9 cellular contexts compared by ENCODE assay signal in genomic region chr17:38606646-38607611, GRCh38. TPM values are rescaled to one million over a fixed set of nuclear protein-coding genes. Genes with fewer than 3 reads are reported as not detected.
DNase-seq lines count a peak whose midpoint lies in the region; ATAC-seq lines count a peak whose summit lies in the region.
"Had no signal": no experiment of that assay in that cellular context is flagged by ENCODE, and none has a peak within 500 bp of the region (broad histone marks: within the 10 kb centered on the region; RNA-seq: fewer than 3 reads in every experiment).

No MANE protein-coding gene starts in this region.

- H3K4me3 Mint-ChIP-seq in activated naive CD8-positive, alpha-beta T cell treated with anti-CD3 and anti-CD28 coated beads for 36 hours, result peak overlapping the region; percentile 76

- H3K27ac ChIP-seq in substantia nigra (ENCODE audit: low read depth, low read length, poor library complexity, severe bottlenecking), result peak overlapping the region; percentile 79

- H3K27me3 Mint-ChIP-seq in activated naive CD8-positive, alpha-beta T cell treated with anti-CD3 and anti-CD28 coated beads for 36 hours, result peaks cover 85% of the 10 kb centered on the region

- no peak overlapping the region for H3K27ac Mint-ChIP-seq in activated naive CD8-positive, alpha-beta T cell treated with anti-CD3 and anti-CD28 coated beads for 36 hours

- no peaks in the 10 kb centered on the region for H3K36me3 Mint-ChIP-seq in activated naive CD8-positive, alpha-beta T cell treated with anti-CD3 and anti-CD28 coated beads for 36 hours

- no peaks in the 10 kb centered on the region for H3K9me3 Mint-ChIP-seq in activated naive CD8-positive, alpha-beta T cell treated with anti-CD3 and anti-CD28 coated beads for 36 hours

- peak; percentile 26 for DNase-seq in NCI-H146 (lab: John Stamatoyannopoulos, UW)
- DNase-seq in NCI-H146 treated with DMSO at 0.1 percent for 48 hours (lab: John Stamatoyannopoulos, UW; ENCODE audit: unreplicated experiment), result no peak
- DNase-seq in activated naive CD8-positive, alpha-beta T cell treated with anti-CD3 and anti-CD28 coated beads for 36 hours, result no peak
- peak; percentile 85 for DNase-seq in inferior parietal cortex (ENCODE audit: extremely low spot score)
- peak in 48 of 49 donors; percentile 28 to 94 (median 77) for DNase-seq in substantia nigra (lab: John Stamatoyannopoulos, UW)
- no peak for DNase-seq in SW 1271 (lab: John Stamatoyannopoulos, UW)

- H3K4me1 Mint-ChIP-seq in activated naive CD8-positive, alpha-beta T cell treated with anti-CD3 and anti-CD28 coated beads for 36 hours, result peaks cover 7% of the 10 kb centered on the region

- ATAC-seq in GM21825 (IDR thresholded peaks at IDR 0.05; ENCODE audit: unreplicated experiment) (no peak), HG02759 (IDR thresholded peaks at IDR 0.05; ENCODE audit: unreplicated experiment) (no peak)

RNA-seq across cellular contexts. Expression of gene SRCIN1, which starts 1.2 kb away (rescaled TPM):
- under 1 TPM; 0.37 to 0.42 TPM for total RNA-seq in activated naive CD8-positive, alpha-beta T cell treated with anti-CD3 and anti-CD28 coated beads for 36 hours
- total RNA-seq: LHCN-M2 had no signal

Comparison
In these comparisons a context has a peak if more than half of its experiments do, and no peak if none do; other contexts are left out.
1. DNase-seq: peak in NCI-H146 (single experiment), inferior parietal cortex (single experiment) and substantia nigra (48 of 49); none in NCI-H146 treated with DMSO at 0.1 percent for 48 hours (single experiment), activated naive CD8-positive, alpha-beta T cell treated with anti-CD3 and anti-CD28 coated beads for 36 hours (single experiment) and SW 1271 (0 of 2).